ENCODE assay signal across 8 cellular contexts in the genomic region with DNA sequence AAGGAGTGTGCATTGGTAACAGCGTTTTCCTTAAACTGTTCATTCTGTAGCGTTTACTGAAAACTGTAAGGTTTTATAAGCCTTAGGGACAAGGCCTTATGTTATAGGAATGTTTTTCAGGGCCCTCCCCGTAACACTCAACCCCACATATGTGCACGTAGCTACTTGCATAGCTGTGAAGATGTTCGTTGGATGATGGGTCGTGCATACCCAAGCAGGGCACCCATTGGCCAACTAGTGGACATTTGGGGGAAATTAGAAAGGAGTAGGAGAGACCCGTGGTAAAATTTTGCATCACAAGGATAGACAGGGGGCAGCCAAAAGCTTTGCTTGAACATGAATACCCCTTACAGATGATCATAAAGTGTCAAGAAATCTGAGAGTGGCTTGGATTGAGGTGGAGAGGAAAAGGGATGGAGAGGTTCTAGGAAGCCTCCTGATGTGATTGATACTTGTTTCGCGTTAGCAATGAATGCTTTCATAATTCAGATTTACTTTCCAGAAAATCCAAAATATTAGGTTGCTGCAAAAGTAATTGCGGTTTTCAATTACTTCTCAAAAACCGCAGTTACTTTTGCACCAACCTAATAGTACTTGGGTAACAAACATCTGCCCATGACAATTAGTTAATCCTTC. TPM values are rescaled to one million over a fixed set of nuclear protein-coding genes. Genes with fewer than 3 reads are reported as not detected.
DNase-seq lines count a peak whose midpoint lies in the region; ATAC-seq and TF ChIP-seq lines count a peak whose summit lies in the region.

No MANE protein-coding gene starts in this region.

- H4K20me1 ChIP-seq in KMS-11 (ENCODE audit: insufficient read depth) = no peaks in the 10 kb centered on the region
- peaks cover 14% of the 10 kb centered on the region for H4K20me1 ChIP-seq in smooth muscle cell (ENCODE audit: low read depth)

- H3K27ac ChIP-seq in KMS-11 = 0 out of 2 replicates have a peak overlapping the region, but pooled peaks have one; percentile 1
- H3K27ac ChIP-seq in SK-N-MC = no peak overlapping the region
- peak overlapping the region; percentile 40 for H3K27ac ChIP-seq in smooth muscle cell (ENCODE audit: low read depth)

- H3K4me2 ChIP-seq in KMS-11 = peak overlapping the region; percentile 43
- H3K4me2 ChIP-seq in smooth muscle cell = peak overlapping the region; percentile 92

- H3K27me3 ChIP-seq in KMS-11 (ENCODE audit: insufficient read depth, low read depth) (no peaks in the 10 kb centered on the region), smooth muscle cell (ENCODE audit: low read depth) (no peaks in the 10 kb centered on the region)

- peak; percentile 83 for TF ChIP-seq CTCF in KMS-11 (conservative IDR thresholded peaks at IDR 0.05; ENCODE audit: low read depth, low read length)
- TF ChIP-seq CTCF in cardiac fibroblast (IDR thresholded peaks at IDR 0.05; ENCODE audit: low read depth, low read length) = peak; percentile 67
- peak; percentile 22 for TF ChIP-seq CTCF in smooth muscle cell (IDR thresholded peaks at IDR 0.05; ENCODE audit: borderline replicate concordance, insufficient read depth, poor library complexity, severe bottlenecking)

- H3K4me1 ChIP-seq in KMS-11 (ENCODE audit: low read depth, poor library complexity, severe bottlenecking) = peaks cover 13% of the 10 kb centered on the region
- H3K4me1 ChIP-seq in smooth muscle cell (ENCODE audit: low read depth) = no peaks in the 10 kb centered on the region

- H3F3A ChIP-seq in smooth muscle cell (ENCODE audit: low read depth) = no peaks in the 10 kb centered on the region

- peaks cover 0 to 4% (median 0%) of the 10 kb centered on the region in 3 donors for H3K36me3 Mint-ChIP-seq in immature natural killer cell

- no peak overlapping the region for H3K4me3 ChIP-seq in KMS-11 (IDR thresholded peaks at IDR 0.05; ENCODE audit: insufficient read depth, low read depth, low read length)
- H3K4me3 ChIP-seq in SK-N-MC = peak overlapping the region; percentile 77
- peak overlapping the region; percentile 66 to 94 for H3K4me3 ChIP-seq in cardiac fibroblast (replicated peaks in 1 of 2; ENCODE audit: low read depth in 2 of 2, low read length in 2 of 2)
- H3K4me3 ChIP-seq in smooth muscle cell = peak overlapping the region; percentile 81

- peak overlapping the region; percentile 86 to 92 (median 91) for H3K4me3 Mint-ChIP-seq in immature natural killer cell

- DNase-seq in NCI-H1417 (lab: John Stamatoyannopoulos, UW) (peak; percentile 30 to 70 (median 39)), NCI-H1417 treated with DMSO at 0.1 percent for 48 hours (lab: John Stamatoyannopoulos, UW) (no peak), SK-N-MC (ENCODE audit: low read depth, low spot score) (no peak), cardiac fibroblast (ENCODE audit: low read depth in 2 of 2) (peak; percentile 76 to 77), immature natural killer cell (peak; percentile 40 to 50 (median 48)), smooth muscle cell (lab: John Stamatoyannopoulos, UW; ENCODE audit: unreplicated experiment) (no peak)

- peak overlapping the region; percentile 77; the same call in 1 of the 2 replicates for H3K9ac ChIP-seq in KMS-11
- peak overlapping the region; percentile 47 for H3K9ac ChIP-seq in SK-N-MC (ENCODE audit: insufficient read length)
- H3K9ac ChIP-seq in smooth muscle cell (ENCODE audit: low read depth) = peak overlapping the region; percentile 45

- H3K36me3 ChIP-seq in KMS-11 (ENCODE audit: insufficient read depth) (no peaks in the 10 kb centered on the region; the same call in 1 of the 2 replicates), SK-N-MC (ENCODE audit: insufficient read depth, low read length) (no peaks in the 10 kb centered on the region), smooth muscle cell (ENCODE audit: low read depth) (no peaks in the 10 kb centered on the region)

- ATAC-seq in GM21526 (IDR thresholded peaks at IDR 0.05; ENCODE audit: low FRiP score, unreplicated experiment) = peak; percentile 41

- WGBS in smooth muscle cell (ENCODE audit: low lambda C conversion rate) = 32% methylated on average over 11 of the region's 11 CpGs

- peak overlapping the region; percentile 16 to 91 (median 84) for H3K27ac Mint-ChIP-seq in immature natural killer cell

- peaks cover 0 to 10% (median 7%) of the 10 kb centered on the region in 3 donors for H3K27me3 Mint-ChIP-seq in immature natural killer cell (ENCODE audit: low read depth in 3 of 3)

- H2AFZ ChIP-seq in KMS-11 (ENCODE audit: low read depth) (peak overlapping the region; percentile 83), smooth muscle cell (ENCODE audit: low read depth) (peak overlapping the region; percentile 83)

- peaks cover 16 to 21% of the 10 kb centered on the region in 2 donors for H3K4me1 Mint-ChIP-seq in immature natural killer cell

- no peaks in the 10 kb centered on the region for H3K9me3 Mint-ChIP-seq in immature natural killer cell

- H3K79me2 ChIP-seq in KMS-11 (ENCODE audit: insufficient read depth, low read depth) = peaks cover 9% of the 10 kb centered on the region
- H3K79me2 ChIP-seq in smooth muscle cell (ENCODE audit: low read depth) = peaks cover 32% of the 10 kb centered on the region

- H3K9me3 ChIP-seq in SK-N-MC (ENCODE audit: low read depth, low read length) = no peaks in the 10 kb centered on the region
- H3K9me3 ChIP-seq in smooth muscle cell (replicated peaks; ENCODE audit: low read depth) = no peaks in the 10 kb centered on the region

RNA-seq across cellular contexts. Expression of a gene that starts 0.9 kb away (rescaled TPM):
- polyA plus RNA-seq in immature natural killer cell (1 to 10 TPM; 1.8 to 6.8 (median 2.7) TPM), smooth muscle cell (9.7 and 10.5 TPM in 2 replicates)
- 14.2 and 18.8 TPM in 2 replicates for total RNA-seq in smooth muscle cell

Comparison
In these comparisons a context has a peak if more than half of its experiments do, and no peak if none do; other contexts are left out.
1. DNase-seq: peak in NCI-H1417 (3 of 3), cardiac fibroblast (2 of 2) and immature natural killer cell (3 of 3); none in NCI-H1417 treated with DMSO at 0.1 percent for 48 hours (single experiment), SK-N-MC (single experiment) and smooth muscle cell (single experiment).
2. CTCF ChIP-seq: peak in every context shown above with its lines; median percentile 83 in KMS-11; 67 in cardiac fibroblast; 22 in smooth muscle cell.
3. Peak in every context shown above with its lines, with median percentiles within 50 percentile points of each other: H3K9ac ChIP-seq.